Comparison of ENCODE assay signal across 7 cellular contexts in genomic region chr19:18153555-18154134, GRCh38. TPM values are rescaled to one million over a fixed set of nuclear protein-coding genes. Genes with fewer than 3 reads are reported as not detected.
DNase-seq lines count a peak whose midpoint lies in the region; ATAC-seq and TF ChIP-seq lines count a peak whose summit lies in the region.

No MANE protein-coding gene starts in this region.

- H3K4me1 Mint-ChIP-seq in nephron, result peaks cover 23% of the 10 kb centered on the region

- H3K27ac Mint-ChIP-seq in nephron, result peak overlapping the region; percentile 73 to 84 (median 80)

- H3K9ac ChIP-seq in GM23248, result peak overlapping the region; percentile 87
- H3K9ac ChIP-seq in SK-N-MC (ENCODE audit: insufficient read length), result peak overlapping the region; percentile 94
- H3K9ac ChIP-seq in duodenal mucosa (ENCODE audit: low read depth in 1 of 2, low read length in 2 of 2), result peak overlapping the region; percentile 65 to 88

- DNase-seq in GM23248, result peak; percentile 51
- DNase-seq in SK-N-MC (ENCODE audit: low read depth, low spot score), result no peak
- DNase-seq in ACHN, result no peak

- H3K4me3 Mint-ChIP-seq in nephron, result peak overlapping the region; percentile 87 to 91 (median 91)

- H3K27me3 ChIP-seq in GM23248 (replicated peaks; ENCODE audit: insufficient read depth) (no peaks in the 10 kb centered on the region), duodenal mucosa (ENCODE audit: control insufficient read depth in 1 of 2, insufficient read depth in 2 of 2, low read length in 2 of 2) (no peaks in the 10 kb centered on the region)

- in situ Hi-C loops in GM23248 (cut with MboI), result no loop called here
- in situ Hi-C loops in ACHN (cut with HindIII; ENCODE audit: low pct_ligation_motif_present, low pct_unique_long_range_greater_than_20kb, low sequenced_read_pairs), result no loop called here

- H3K27ac ChIP-seq in GM23248 (peak overlapping the region; percentile 82), SK-N-MC (0 out of 2 replicates have a peak overlapping the region, but pooled peaks have one; percentile 50), duodenal mucosa (ENCODE audit: low read depth, low read length) (peak overlapping the region; percentile 61)

- TF ChIP-seq CTCF in nephron (IDR thresholded peaks at IDR 0.05; ENCODE audit: unreplicated experiment in 3 of 3), result no peak

- peaks cover 10% of the 10 kb centered on the region for H3K4me1 ChIP-seq in GM23248 (ENCODE audit: insufficient read depth)
- peaks cover 36 to 41% of the 10 kb centered on the region in 2 donors for H3K4me1 ChIP-seq in duodenal mucosa (ENCODE audit: control insufficient read depth in 1 of 2, insufficient read depth in 2 of 2, low read length in 2 of 2)

- H3K9me2 ChIP-seq in GM23248 (ENCODE audit: insufficient read depth), result no peaks in the 10 kb centered on the region

- H3K4me2 ChIP-seq in GM23248 (ENCODE audit: unreplicated experiment), result peak overlapping the region; percentile 92

- peak overlapping the region; percentile 76 for H2AFZ ChIP-seq in GM23248

- peaks cover 14% of the 10 kb centered on the region for H3F3A ChIP-seq in GM23248 (ENCODE audit: insufficient read depth)

- peaks cover 8% of the 10 kb centered on the region for H3K36me3 Mint-ChIP-seq in nephron (ENCODE audit: low read depth)

- H3K27me3 Mint-ChIP-seq in nephron (ENCODE audit: low read depth), result no peaks in the 10 kb centered on the region

- WGBS in GM23248 (ENCODE audit: low coverage in 1 of 2, low lambda C conversion rate in 2 of 2, missing lambda C conversion rate in 2 of 2), 2 experiments, result 0 to 1% methylated on average over 18 to 29 of the region's 38 CpGs

- H3K4me3 ChIP-seq in GM23248 (peak overlapping the region; percentile 84), SK-N-MC (peak overlapping the region; percentile 95), duodenal mucosa (ENCODE audit: low read depth in 1 of 2, low read length in 2 of 2) (peak overlapping the region; percentile 83 to 90)

- ATAC-seq in GM18519 (IDR thresholded peaks at IDR 0.05; ENCODE audit: low FRiP score, unreplicated experiment), result no peak
- ATAC-seq in HG02973 (IDR thresholded peaks at IDR 0.05; ENCODE audit: unreplicated experiment), result no peak

- H3K9me3 Mint-ChIP-seq in nephron, result no peaks in the 10 kb centered on the region

- peaks cover 24% of the 10 kb centered on the region for H3K79me2 ChIP-seq in GM23248 (ENCODE audit: insufficient read depth)

- H4K20me1 ChIP-seq in GM23248 (ENCODE audit: insufficient read depth), result no peaks in the 10 kb centered on the region

- H3K9me3 ChIP-seq in GM23248 (ENCODE audit: low read depth), result no peaks in the 10 kb centered on the region
- no peaks in the 10 kb centered on the region for H3K9me3 ChIP-seq in SK-N-MC (ENCODE audit: low read depth, low read length)
- H3K9me3 ChIP-seq in duodenal mucosa (ENCODE audit: control insufficient read depth in 1 of 2, low read length in 2 of 2), result no peaks in the 10 kb centered on the region

- H3K36me3 ChIP-seq in GM23248 (ENCODE audit: low read depth) (no peaks in the 10 kb centered on the region), SK-N-MC (ENCODE audit: insufficient read depth, low read length) (no peaks in the 10 kb centered on the region; the same call in 1 of the 2 replicates), duodenal mucosa (ENCODE audit: control insufficient read depth in 1 of 2, insufficient read depth in 2 of 2, low read length in 2 of 2) (peaks cover 0 to 15% of the 10 kb centered on the region in 2 donors)

RNA-seq across cellular contexts. Expression of gene PIK3R2, which starts 0.7 kb away (rescaled TPM):
- total RNA-seq in GM23248 (2014; rRNA removed; shearing (Covaris generic)), result 29.2 and 48.9 TPM in 2 replicates
- 1.5 and 1.6 TPM in 2 replicates for polyA plus RNA-seq in GM23248 (2016; fragmentation: Nextera tagmentation; extraction: Ambion mirVana)

RNA-seq across cellular contexts. Expression of gene IFI30, which starts 20.0 kb away (rescaled TPM):
- total RNA-seq in GM23248 (2014; rRNA removed; shearing (Covaris generic)), result 0.86 and 15.9 TPM in 2 replicates
- polyA plus RNA-seq in GM23248 (2016; fragmentation: Nextera tagmentation; extraction: Ambion mirVana), result 10.3 and 14.3 TPM in 2 replicates

RNA-seq across cellular contexts. Expression of gene MPV17L2, which starts 39.4 kb away (rescaled TPM):
- 43.2 and 69.4 TPM in 2 replicates for total RNA-seq in GM23248 (2014; rRNA removed; shearing (Covaris generic))
- 21.0 and 22.4 TPM in 2 replicates for polyA plus RNA-seq in GM23248 (2016; fragmentation: Nextera tagmentation; extraction: Ambion mirVana)

RNA-seq across cellular contexts. Expression of gene RAB3A, which starts 50.2 kb away (rescaled TPM):
- 1.4 and 1.8 TPM in 2 replicates for total RNA-seq in GM23248 (2014; rRNA removed; shearing (Covaris generic))
- polyA plus RNA-seq in GM23248 (2016; fragmentation: Nextera tagmentation; extraction: Ambion mirVana), result 1.9 and 2.0 TPM in 2 replicates

RNA-seq across cellular contexts. Expression of gene MAST3, which starts 56.1 kb away (rescaled TPM):
- total RNA-seq in GM23248 (2014; rRNA removed; shearing (Covaris generic)), result 3.2 and 3.8 TPM in 2 replicates
- polyA plus RNA-seq in GM23248 (2016; fragmentation: Nextera tagmentation; extraction: Ambion mirVana), result 5.6 and 6.1 TPM in 2 replicates
